Comparison of ENCODE assay signal across 1 cellular context in genomic region chr5:168332042-168332441, GRCh38.
TF ChIP-seq lines count a peak whose summit lies in the region.

No MANE protein-coding gene starts in this region.

TF ChIP-seq in GM23338, 12 proteins besides CTCF, POLR2A, EP300 and RAD21 (continued from another document):
- no peak for TF ChIP-seq ZNF331 (CRISPR knock-in tag; IDR thresholded peaks at IDR 0.05; ENCODE audit: low read depth)
- TF ChIP-seq EZH2phosphoT487 (IDR thresholded peaks at IDR 0.05; ENCODE audit: unreplicated experiment) = no peak
- no peak for TF ChIP-seq EZH2 (IDR thresholded peaks at IDR 0.05; ENCODE audit: low read depth, unreplicated experiment)
- TF ChIP-seq ZNF114 (CRISPR knock-in tag; IDR thresholded peaks at IDR 0.05) = no peak
- no peak for TF ChIP-seq JUNB (IDR thresholded peaks at IDR 0.05; ENCODE audit: unreplicated experiment)
- no peak for TF ChIP-seq CREB1 (CRISPR knock-in tag; IDR thresholded peaks at IDR 0.05; ENCODE audit: low read depth)
- no peak for TF ChIP-seq ZNF462 (CRISPR knock-in tag; IDR thresholded peaks at IDR 0.05)
- TF ChIP-seq NANOG (IDR thresholded peaks at IDR 0.05; ENCODE audit: borderline replicate concordance) = no peak
